ENCODE assay signal across 8 cellular contexts in genomic region chr4:152779513-152780266, GRCh38. TPM values are rescaled to one million over a fixed set of nuclear protein-coding genes. Genes with fewer than 3 reads are reported as not detected.
DNase-seq lines count a peak whose midpoint lies in the region; TF ChIP-seq lines count a peak whose summit lies in the region.

ARFIP1 (plus strand) TSS chr4:152779954; CDS start chr4:152829634, 49,680 bp downstream.
TIGD4 (minus strand) TSS chr4:152779730; CDS start chr4:152771004, 8,726 bp downstream.

- H3K9me3 Mint-ChIP-seq in neural crest cell = no peaks in the 10 kb centered on the region

- no peaks in the 10 kb centered on the region for H3F3A ChIP-seq in Loucy (ENCODE audit: low read depth)

- in situ Hi-C loops in G401 (cut with HindIII; ENCODE audit: low sequenced_read_pairs) = no loop called here

- H3K27ac Mint-ChIP-seq in neural crest cell (ENCODE audit: unreplicated experiment) = peak within 1 kb of the TSS; percentile 94

- TF ChIP-seq POLR2A in Raji (IDR thresholded peaks at IDR 0.05; ENCODE audit: insufficient read depth, low read depth, low read length) = peak; percentile 78

- H3K9ac ChIP-seq in Loucy (ENCODE audit: low read depth, low read length, poor library complexity, severe bottlenecking) (peak within 1 kb of the TSS; percentile 85), stomach smooth muscle (ENCODE audit: low read length in 2 of 2) (peak within 1 kb of the TSS; percentile 90 to 97)

- H3K27me3 ChIP-seq in H7 (ENCODE audit: control insufficient read depth, insufficient read depth, low read length) (no peaks in the 10 kb centered on the region), Loucy (ENCODE audit: insufficient read depth, low read length, poor library complexity, severe bottlenecking) (no peaks in the 10 kb centered on the region), stomach smooth muscle (ENCODE audit: control insufficient read depth in 1 of 2, insufficient read depth in 2 of 2, low read length in 2 of 2) (no peaks in the 10 kb centered on the region)

- peak within 1 kb of the TSS; percentile 100 for H3K4me3 Mint-ChIP-seq in neural crest cell

- peaks cover 54% of the 10 kb centered on the region for H3K4me1 Mint-ChIP-seq in neural crest cell

- TF ChIP-seq CTCF in Loucy (conservative IDR thresholded peaks at IDR 0.05; ENCODE audit: low read length) (peak; percentile 53), foreskin fibroblast (IDR thresholded peaks at IDR 0.05; ENCODE audit: low read depth, low read length) (no peak), neural crest cell (conservative IDR thresholded peaks at IDR 0.05) (peak; percentile 40)

- H3K27ac ChIP-seq in stomach smooth muscle (ENCODE audit: low read length) = peak within 1 kb of the TSS; percentile 91

- DNase-seq in G401 (ENCODE audit: low spot score) (peak; percentile 99), H7 (peak; percentile 92), activated gamma-delta T cell (lab: John Stamatoyannopoulos, UW) (peak; percentile 80), foreskin fibroblast (peak; percentile 98 to 99), neural crest cell (ENCODE audit: low read depth, low spot score) (peak; percentile 97)

- H3K4me3 ChIP-seq in H7 (ENCODE audit: insufficient read depth, low read depth, low read length) (peak within 1 kb of the TSS; percentile 84), Loucy (ENCODE audit: low read length, poor library complexity, severe bottlenecking) (peak within 1 kb of the TSS; percentile 94), foreskin fibroblast (ENCODE audit: low read depth in 1 of 2, low read length in 2 of 2) (peak within 1 kb of the TSS; percentile 84 to 89), stomach smooth muscle (ENCODE audit: low read length in 2 of 2) (peak within 1 kb of the TSS; percentile 94 to 99)

- H3K36me3 Mint-ChIP-seq in neural crest cell (ENCODE audit: low read depth) = no peaks in the 10 kb centered on the region

- no peaks in the 10 kb centered on the region for H3K9me2 ChIP-seq in Loucy (replicated peaks; ENCODE audit: low read depth, low read length)

- H3K36me3 ChIP-seq in H7 (replicated peaks; ENCODE audit: control insufficient read depth, insufficient read depth, low read length) = no peaks in the 10 kb centered on the region; the same call in 1 of the 2 replicates
- H3K36me3 ChIP-seq in Loucy (ENCODE audit: insufficient read depth, low read length) = no peaks in the 10 kb centered on the region
- peaks cover 0 to 2% of the 10 kb centered on the region in 2 donors for H3K36me3 ChIP-seq in stomach smooth muscle (ENCODE audit: control insufficient read depth in 2 of 2, insufficient read depth in 2 of 2, low read length in 2 of 2)

- peaks cover 38% of the 10 kb centered on the region for H4K20me1 ChIP-seq in Loucy (ENCODE audit: insufficient read depth, low read length, poor library complexity, severe bottlenecking)

- H3K4me1 ChIP-seq in Loucy (ENCODE audit: insufficient read depth, low read length, poor library complexity, severe bottlenecking) (peaks cover 61% of the 10 kb centered on the region), stomach smooth muscle (ENCODE audit: control insufficient read depth, insufficient read depth, low read length) (no peaks in the 10 kb centered on the region)

- H3K27me3 Mint-ChIP-seq in neural crest cell (ENCODE audit: low read depth) = no peaks in the 10 kb centered on the region

- H3K4me2 ChIP-seq in Loucy (ENCODE audit: low read depth, low read length, poor library complexity, severe bottlenecking) = peak within 1 kb of the TSS; percentile 91

- peak within 1 kb of the TSS; percentile 96 for H2AFZ ChIP-seq in Loucy (ENCODE audit: low read length)

- H3K79me2 ChIP-seq in Loucy (ENCODE audit: insufficient read depth, low read length) = peaks cover 58% of the 10 kb centered on the region

- H3K9me3 ChIP-seq in Loucy (ENCODE audit: insufficient read depth, low read depth, low read length) (no peaks in the 10 kb centered on the region), stomach smooth muscle (ENCODE audit: control insufficient read depth in 2 of 2, low read length in 2 of 2) (no peaks in the 10 kb centered on the region)

RNA-seq across cellular contexts. Expression of gene ARFIP1, which starts in this region (rescaled TPM):
- total RNA-seq in G401 (2014; rRNA removed; shearing (Covaris generic)) = 36.3 and 45.0 TPM in 2 replicates
- total RNA-seq in H7 (2014; rRNA removed; shearing (Covaris generic)) = 30.5 and 40.0 TPM in 2 replicates
- 37.4 and 40.2 TPM in 2 replicates for total RNA-seq in neural crest cell

RNA-seq across cellular contexts. Expression of gene TIGD4, which starts in this region (rescaled TPM):
- 0.18 and 0.85 TPM in 2 replicates for total RNA-seq in G401 (2014; rRNA removed; shearing (Covaris generic))
- total RNA-seq in H7 (2014; rRNA removed; shearing (Covaris generic)) = 0.73 and 1.8 TPM in 2 replicates
- total RNA-seq in neural crest cell = 3.8 and 3.9 TPM in 2 replicates

Comparison
In these comparisons a context has a peak if more than half of its experiments do, and no peak if none do; other contexts are left out.
1. Peak in every context shown above with its lines: DNase-seq, H3K4me3 ChIP-seq and H3K27ac ChIP-seq.